7 cellular contexts compared by ENCODE assay signal in genomic region chr5:137498301-137498735, GRCh38. TPM values are rescaled to one million over a fixed set of nuclear protein-coding genes. Genes with fewer than 3 reads are reported as not detected.
DNase-seq lines count a peak whose midpoint lies in the region; ATAC-seq and TF ChIP-seq lines count a peak whose summit lies in the region.

No MANE protein-coding gene starts in this region.

- in situ Hi-C loops in brain microvascular endothelial cell (cut with HindIII; ENCODE audit: low pct_ligation_motif_present, low sequenced_read_pairs), result loop anchor here (10.0 kb wide), 1 partner anchor 154 kb away; no protein-coding TSS in a partner anchor

- no peak for TF ChIP-seq CTCF in brain microvascular endothelial cell (IDR thresholded peaks at IDR 0.05; ENCODE audit: low read depth, low read length, missing control alignments)

- H3K27ac ChIP-seq in brain microvascular endothelial cell, result no peak overlapping the region
- peak overlapping the region; percentile 85 for H3K27ac ChIP-seq in substantia nigra (ENCODE audit: low read depth, low read length, poor library complexity, severe bottlenecking)

- H3K27me3 ChIP-seq in brain microvascular endothelial cell (replicated peaks), result peaks cover 9% of the 10 kb centered on the region

- H3K36me3 ChIP-seq in brain microvascular endothelial cell (replicated peaks), result no peaks in the 10 kb centered on the region

- no peak for DNase-seq in brain microvascular endothelial cell
- peak; percentile 57 for DNase-seq in iPS-NIHi7 (ENCODE audit: extremely low spot score)
- peak in 15 of 49 donors; percentile 9 to 66 (median 30) for DNase-seq in substantia nigra (lab: John Stamatoyannopoulos, UW)
- DNase-seq in A172 (ENCODE audit: low spot score), result no peak
- DNase-seq in inferior parietal cortex (ENCODE audit: extremely low spot score), result no peak

- H3K4me3 ChIP-seq in brain microvascular endothelial cell (ENCODE audit: low read depth, low read length), result peak overlapping the region; percentile 73

- ATAC-seq in HG03354 (IDR thresholded peaks at IDR 0.05; ENCODE audit: poor library complexity, severe bottlenecking, unreplicated experiment), result peak; percentile 4
- no peak for ATAC-seq in HG03108 (IDR thresholded peaks at IDR 0.05; ENCODE audit: unreplicated experiment)

RNA-seq across cellular contexts. Expression of gene SPOCK1, which starts 0.8 kb away (rescaled TPM):
- 4.5 and 6.5 TPM in 2 replicates for total RNA-seq in A172 (2014; rRNA removed; shearing (Covaris generic))
